ENCODE assay signal across 8 cellular contexts in genomic region chr2:98731709-98732349, GRCh38. TPM values are rescaled to one million over a fixed set of nuclear protein-coding genes. Genes with fewer than 3 reads are reported as not detected.
A peak's percentile ranks its signal among the peaks of the same experiment; 100 is the strongest.
DNase-seq lines count a peak whose midpoint lies in the region; ATAC-seq and TF ChIP-seq lines count a peak whose summit lies in the region.

No MANE protein-coding gene starts in this region.

- TF ChIP-seq CTCF in heart right ventricle (IDR thresholded peaks at IDR 0.05) (no peak), ascending aorta (IDR thresholded peaks at IDR 0.05) (no peak), lower lobe of right lung (IDR thresholded peaks at IDR 0.05) (no peak), uterus (IDR thresholded peaks at IDR 0.05) (no peak)

- H3K4me3 ChIP-seq in heart right ventricle (peak overlapping the region; percentile 58 to 89 (median 79)), ascending aorta (peak overlapping the region; percentile 94 to 100), lower lobe of right lung (peak overlapping the region; percentile 81), uterus (peak overlapping the region; percentile 44 to 60)

- H3K36me3 ChIP-seq in heart right ventricle (no peaks in the 10 kb centered on the region), ascending aorta (no peaks in the 10 kb centered on the region), lower lobe of right lung (no peaks in the 10 kb centered on the region), uterus (no peaks in the 10 kb centered on the region)

- intact Hi-C loops in heart right ventricle (cut with DNase I) (loop anchor here in 8 of 10 donors (5.0 to 10.0 kb wide), 8 partner anchors 73 to 105 kb away; no protein-coding TSS in a partner anchor), Right ventricle myocardium inferior (cut with DNase I) (loop anchor here (5.0 kb wide), 1 partner anchor 90 kb away; no protein-coding TSS in a partner anchor), ascending aorta (cut with DNase I) (loop anchor here (1.0 to 5.0 kb wide), 5 partner anchors 27 to 90 kb away; no protein-coding TSS in a partner anchor), lower lobe of right lung (cut with DNase I) (no loop called here), uterus (cut with DNase I; ENCODE audit: low total_unique reads) (no loop called here)

- TF ChIP-seq POLR2A in uterus (IDR thresholded peaks at IDR 0.05), result no peak

- H3K27ac ChIP-seq in heart right ventricle (peak overlapping the region; percentile 79 to 98 (median 95)), ascending aorta (peak overlapping the region; percentile 85 to 93), lower lobe of right lung (peak overlapping the region; percentile 96), uterus (peak overlapping the region; percentile 81)

- ATAC-seq in heart right ventricle (no peak), Right ventricle myocardium inferior (no peak), lower lobe of right lung (no peak), GM18502 (IDR thresholded peaks at IDR 0.05; ENCODE audit: poor library complexity, unreplicated experiment) (no peak)

- H3K4me1 ChIP-seq in heart right ventricle, result peaks cover 4 to 69% (median 30%) of the 10 kb centered on the region in 9 donors
- peaks cover 4 to 14% of the 10 kb centered on the region in 2 donors for H3K4me1 ChIP-seq in ascending aorta
- H3K4me1 ChIP-seq in lower lobe of right lung, result peaks cover 57% of the 10 kb centered on the region
- H3K4me1 ChIP-seq in uterus, result no peaks in the 10 kb centered on the region

- no peak for DNase-seq in heart right ventricle
- no peak for DNase-seq in Right ventricle myocardium inferior (ENCODE audit: missing footprints)
- DNase-seq in ascending aorta (ENCODE audit: low spot score in 2 of 2), result no peak
- DNase-seq in lower lobe of right lung, result no peak
- DNase-seq in uterus, result no peak
- DNase-seq in NCI-H128 (lab: John Stamatoyannopoulos, UW; ENCODE audit: unreplicated experiment), result no peak
- DNase-seq in GM19238 (ENCODE audit: insufficient read length, low spot score), result no peak

- WGBS in heart right ventricle, 2 donors, result 28% methylated on average over 13 of the region's 13 CpGs

- H3K9me3 ChIP-seq in heart right ventricle (no peaks in the 10 kb centered on the region), ascending aorta (no peaks in the 10 kb centered on the region), lower lobe of right lung (no peaks in the 10 kb centered on the region), uterus (no peaks in the 10 kb centered on the region)

- H3K27me3 ChIP-seq in heart right ventricle (no peaks in the 10 kb centered on the region), ascending aorta (no peaks in the 10 kb centered on the region), lower lobe of right lung (ENCODE audit: low read depth) (no peaks in the 10 kb centered on the region), uterus (no peaks in the 10 kb centered on the region)

RNA-seq across cellular contexts. Expression of gene MGAT4A, which starts 0.9 kb away (rescaled TPM):
- total RNA-seq in heart right ventricle (10 to 100 TPM; 17.7 to 33.0 (median 18.7) TPM), Right ventricle myocardium inferior (19.3 TPM), ascending aorta (8.0 TPM), lower lobe of right lung (82.0 TPM), uterus (100 to 1,000 TPM in 1 of 4 donors, 10 to 100 TPM in 3; 25.9 to 107 (median 52.9) TPM)
- polyA plus RNA-seq in heart right ventricle, result 1 to 10 TPM; 4.6 to 7.2 TPM

Comparison
In these comparisons a context has a peak if more than half of its experiments do, and no peak if none do; other contexts are left out.
1. intact Hi-C loops: an anchor here in heart right ventricle (5.0 to 10.0 kb wide), Right ventricle myocardium inferior (5.0 kb wide) and ascending aorta (1.0 to 5.0 kb wide); none called in lower lobe of right lung and uterus.